In the genomic region with DNA sequence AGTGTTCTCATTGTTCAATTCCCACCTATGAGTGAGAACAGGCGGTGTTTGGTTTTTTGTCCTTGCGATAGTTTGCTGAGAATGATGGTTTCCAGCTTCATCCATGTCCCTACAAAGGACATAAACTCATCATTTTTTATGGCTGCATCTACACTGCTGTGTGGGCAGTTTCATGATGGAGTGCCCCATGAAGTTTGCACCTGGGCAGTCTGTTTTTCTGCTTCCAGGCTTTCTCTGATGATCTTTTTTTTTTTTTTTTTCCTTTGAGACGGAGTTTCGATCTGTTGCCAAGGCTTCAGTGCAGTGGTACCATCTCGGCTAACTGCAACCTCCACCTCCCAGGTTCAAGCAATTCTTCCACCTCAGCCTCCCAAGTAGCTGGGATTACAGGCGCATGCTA, we compare ENCODE assay signal across 13 cellular contexts. TPM values are rescaled to one million over a fixed set of nuclear protein-coding genes. Genes with fewer than 3 reads are reported as not detected.
DNase-seq lines count a peak whose midpoint lies in the region; ATAC-seq and TF ChIP-seq lines count a peak whose summit lies in the region.
"Not testable (repeated sequence)": the region's sequence is repeated elsewhere in the genome, so short reads cannot be mapped to it uniquely, and the experiment has no call there.
"Had no signal": no experiment of that assay in that cellular context is flagged by ENCODE, and none has a peak within 500 bp of the region (broad histone marks: within the 10 kb centered on the region; RNA-seq: fewer than 3 reads in every experiment).

No MANE protein-coding gene starts in this region.

- intact Hi-C loops in PC-3 (cut with micrococcal nuclease), result loop anchor here (2.0 kb wide), 1 partner anchor 37 kb away; no protein-coding TSS in a partner anchor
- intact Hi-C loops in colonic mucosa (cut with DNase I); transverse colon (cut with DNase I; ENCODE audit: low total_unique reads): not testable (repeated sequence)

- not testable (repeated sequence) for H3K27me3 ChIP-seq in GM23248 (replicated peaks; ENCODE audit: insufficient read depth); PC-3 (ENCODE audit: low read length); RWPE2 (ENCODE audit: insufficient read depth, poor library complexity, severe bottlenecking); colonic mucosa; hepatocyte; osteoblast (ENCODE audit: insufficient read depth, low read length); transverse colon

- CTCF ChIA-PET in PC-3 (lab: Charles Lee), result not testable (repeated sequence)

- H3K79me2 ChIP-seq in GM23248 (ENCODE audit: insufficient read depth) (peaks cover 40% of the 10 kb centered on the region), osteoblast (ENCODE audit: insufficient read depth, low read length) (peaks cover 22% of the 10 kb centered on the region)
- not testable (repeated sequence) for H3K79me2 ChIP-seq in PC-3 (ENCODE audit: low read length); hepatocyte

- DNase-seq in GM23248; PC-3; RWPE2 (ENCODE audit: low spot score); colonic mucosa; hepatocyte (ENCODE audit: low spot score); osteoblast (ENCODE audit: insufficient read length, low spot score, missing footprints); transverse colon: not testable (repeated sequence)

- POLR2A ChIA-PET in PC-3 (lab: Charles Lee; ENCODE audit: unreplicated experiment), result not testable (repeated sequence)

- not testable (repeated sequence) for TF ChIP-seq POLR2A in transverse colon (IDR thresholded peaks at IDR 0.05)

- H3K36me3 ChIP-seq in GM23248 (ENCODE audit: low read depth); PC-3 (ENCODE audit: low read depth, low read length); RWPE2 (ENCODE audit: low read depth); colonic mucosa; hepatocyte (replicated peaks; ENCODE audit: insufficient read depth, low read depth); osteoblast (ENCODE audit: insufficient read depth, low read length); transverse colon: not testable (repeated sequence)

- H3K9me3 ChIP-seq in GM23248 (ENCODE audit: low read depth); PC-3 (ENCODE audit: low read length); RWPE2 (ENCODE audit: severe bottlenecking); colonic mucosa; hepatocyte (ENCODE audit: low read depth); osteoblast (ENCODE audit: low read depth, low read length); transverse colon: not testable (repeated sequence)

- TF ChIP-seq CTCF in PC-3 (conservative IDR thresholded peaks at IDR 0.05; ENCODE audit: low read depth, low read length); RWPE2 (IDR thresholded peaks at IDR 0.05; ENCODE audit: poor library complexity, severe bottlenecking); colonic mucosa (IDR thresholded peaks at IDR 0.05); hepatocyte (IDR thresholded peaks at IDR 0.05; ENCODE audit: poor library complexity); osteoblast (IDR thresholded peaks at IDR 0.05; ENCODE audit: extremely low read depth, low read depth, low read length); transverse colon (IDR thresholded peaks at IDR 0.05): not testable (repeated sequence)

- in situ Hi-C loops in GM23248 (cut with MboI); transverse colon (cut with MboI; ENCODE audit: low pct_ligation_motif_present in 1 of 4, low pct_unique_long_range_greater_than_20kb in 1 of 4, low sequenced_read_pairs in 3 of 4): not testable (repeated sequence)

- not testable (repeated sequence) for H3K4me3 ChIP-seq in GM23248; PC-3 (ENCODE audit: low read length); RWPE2 (ENCODE audit: severe bottlenecking); colonic mucosa; hepatocyte; osteoblast (ENCODE audit: insufficient read depth, low read length); transverse colon

- H3K4me1 ChIP-seq in GM23248 (ENCODE audit: insufficient read depth) (peaks cover 29% of the 10 kb centered on the region; the same call in 1 of the 2 replicates), PC-3 (ENCODE audit: insufficient read depth, low read length) (peaks cover 23% of the 10 kb centered on the region), RWPE2 (ENCODE audit: insufficient read depth, poor library complexity, severe bottlenecking) (peaks cover 12% of the 10 kb centered on the region), osteoblast (ENCODE audit: insufficient read depth, low read length) (peaks cover 13% of the 10 kb centered on the region), transverse colon (peaks cover 0 to 21% (median 12%) of the 10 kb centered on the region in 4 donors)
- H3K4me1 ChIP-seq in colonic mucosa; hepatocyte (ENCODE audit: insufficient read depth): not testable (repeated sequence)

- not testable (repeated sequence) for BruUV-seq in PC-3 (replicated peaks; lab: Mats Ljungman, UMichigan)

- H3K27ac ChIP-seq in GM23248, result peak overlapping the region; percentile 88
- peak overlapping the region; percentile 61 for H3K27ac ChIP-seq in PC-3 (ENCODE audit: low read length)
- peak overlapping the region; percentile 74 for H3K27ac ChIP-seq in RWPE2 (ENCODE audit: poor library complexity, severe bottlenecking)
- H3K27ac ChIP-seq in colonic mucosa, result peak overlapping the region; percentile 83
- peak overlapping the region; percentile 68 for H3K27ac ChIP-seq in hepatocyte
- H3K27ac ChIP-seq in osteoblast (ENCODE audit: low read depth, low read length), result peak overlapping the region; percentile 45
- H3K27ac ChIP-seq in transverse colon, result peak overlapping the region; percentile 73 to 86 (median 82)

- H3K9ac ChIP-seq in GM23248, result 0 out of 2 replicates have a peak overlapping the region, but pooled peaks have one; percentile 33
- not testable (repeated sequence) for H3K9ac ChIP-seq in PC-3 (ENCODE audit: low read length); colonic mucosa (ENCODE audit: low read depth in 2 of 2, low read length in 2 of 2)

- H4K20me1 ChIP-seq in GM23248 (ENCODE audit: insufficient read depth); PC-3 (ENCODE audit: low read length); hepatocyte (ENCODE audit: insufficient read depth, poor library complexity, severe bottlenecking); osteoblast (ENCODE audit: insufficient read depth, low read length): not testable (repeated sequence)

- not testable (repeated sequence) for H3K4me2 ChIP-seq in GM23248 (ENCODE audit: unreplicated experiment); PC-3 (ENCODE audit: low read length); hepatocyte; osteoblast (ENCODE audit: insufficient read depth, low read length)

- not testable (repeated sequence) for H2AFZ ChIP-seq in GM23248; PC-3 (ENCODE audit: low read length); hepatocyte; osteoblast (ENCODE audit: low read length)

- not testable (repeated sequence) for ATAC-seq in PC-3; RWPE2 (ENCODE audit: low read depth)

- WGBS in GM23248 (ENCODE audit: low coverage in 1 of 2, low lambda C conversion rate in 2 of 2, missing lambda C conversion rate in 2 of 2), 2 experiments, result 92 to 94% methylated on average over 6 of the region's 6 CpGs
- 92% methylated on average over 6 of the region's 6 CpGs for WGBS in hepatocyte (ENCODE audit: low lambda C conversion rate, missing lambda C conversion rate)
- WGBS in transverse colon (ENCODE audit: low coverage in 1 of 2), 2 donors, result 80% methylated on average over 6 of the region's 6 CpGs; no CpG with 5 or more reads in 1 of the 2 donors

- H3F3A ChIP-seq in GM23248 (ENCODE audit: insufficient read depth); PC-3 (ENCODE audit: low read length, unreplicated experiment): not testable (repeated sequence)

- not testable (repeated sequence) for H3K9me2 ChIP-seq in GM23248 (ENCODE audit: insufficient read depth); PC-3 (replicated peaks; ENCODE audit: low read length); hepatocyte (replicated peaks; ENCODE audit: insufficient read depth)

- TF ChIP-seq EP300 in transverse colon (IDR thresholded peaks at IDR 0.05; ENCODE audit: low read depth), result not testable (repeated sequence)

RNA-seq across cellular contexts. Expression of gene SLAMF9, which starts 6.2 kb away (rescaled TPM):
- total RNA-seq in GM23248 (2014; rRNA removed; shearing (Covaris generic)), result not detected in 2 replicates
- polyA plus RNA-seq in GM23248 (2016; fragmentation: Nextera tagmentation; extraction: Ambion mirVana) (0.48 and 0.51 TPM in 2 replicates), hepatocyte (not detected in 2 replicates)
- total RNA-seq in PC-3 (2014; rRNA removed) (5.9 and 8.7 TPM in 2 replicates), colonic mucosa (not detected), hepatocyte (not detected in 2 replicates), osteoblast (not detected in 2 replicates), transverse colon (under 1 TPM in 1 of 4 donors, not detected in 3; 0.64 TPM)
- total RNA-seq: A172; CD4-positive, alpha-beta T cell; G401; GM12878; HT-29 had no signal
- polyA plus RNA-seq: GM12878, IgD-negative memory B cell had no signal

RNA-seq across cellular contexts. Expression of gene IGSF9, which starts 14.8 kb away (rescaled TPM):
- not detected in 2 replicates for total RNA-seq in GM23248 (2014; rRNA removed; shearing (Covaris generic))
- polyA plus RNA-seq in GM23248 (2016; fragmentation: Nextera tagmentation; extraction: Ambion mirVana) (0.13 TPM in 1 of 2 replicates, not detected in the other), hepatocyte (22.5 and 25.4 TPM in 2 replicates)
- total RNA-seq in PC-3 (2014; rRNA removed) (15.6 and 19.9 TPM in 2 replicates), colonic mucosa (10 to 100 TPM; 14.1 to 41.8 TPM), hepatocyte (5.3 and 8.2 TPM in 2 replicates), osteoblast (under 0.01 TPM in 2 replicates), transverse colon (100 to 1,000 TPM in 1 of 4 donors, 10 to 100 TPM in 3; 40.7 to 137 (median 81.3) TPM)
- total RNA-seq: CD4-positive, alpha-beta T cell; G401; GM12878 had no signal

RNA-seq across cellular contexts. Expression of gene TAGLN2, which starts 34.9 kb away (rescaled TPM):
- total RNA-seq in GM23248 (2014; rRNA removed; shearing (Covaris generic)), result 360 and 400 TPM in 2 replicates
- 692 and 713 TPM in 2 replicates for polyA plus RNA-seq in GM23248 (2016; fragmentation: Nextera tagmentation; extraction: Ambion mirVana)
- total RNA-seq in PC-3 (2014; rRNA removed), result 1,281 and 1,584 TPM in 2 replicates
- 100 to 1,000 TPM; 354 to 515 TPM for total RNA-seq in colonic mucosa
- total RNA-seq in hepatocyte, result 122 and 124 TPM in 2 replicates
- polyA plus RNA-seq in hepatocyte, result 284 and 292 TPM in 2 replicates
- 156 and 159 TPM in 2 replicates for total RNA-seq in osteoblast
- 100 to 1,000 TPM in 3 of 4 donors, 10 to 100 TPM in 1; 65.1 to 235 (median 168) TPM for total RNA-seq in transverse colon
